In genomic region chr9:95773061-95773433, GRCh38 we compare ENCODE assay signal across 14 cellular contexts.
DNase-seq lines count a peak whose midpoint lies in the region; ATAC-seq and TF ChIP-seq lines count a peak whose summit lies in the region.
"Had no signal": no experiment of that assay in that cellular context is flagged by ENCODE, and none has a peak within 500 bp of the region (broad histone marks: within the 10 kb centered on the region; RNA-seq: fewer than 3 reads in every experiment).

No MANE protein-coding gene starts in this region.

- peaks cover 10% of the 10 kb centered on the region for H3K4me1 Mint-ChIP-seq in activated naive CD8-positive, alpha-beta T cell treated with anti-CD3 and anti-CD28 coated beads, Interleukin-2, amount 50 U/mL, for 24 hours

- ATAC-seq in activated naive CD8-positive, alpha-beta T cell treated with anti-CD3 and anti-CD28 coated beads, Interleukin-2, amount 50 U/mL, for 24 hours = no peak
- ATAC-seq: GM12878 had no signal

- H3K9me3 Mint-ChIP-seq in activated naive CD8-positive, alpha-beta T cell treated with anti-CD3 and anti-CD28 coated beads, Interleukin-2, amount 50 U/mL, for 24 hours = no peaks in the 10 kb centered on the region

- H3K27me3 ChIP-seq in H7 (ENCODE audit: control insufficient read depth, insufficient read depth, low read length) = no peaks in the 10 kb centered on the region; the same call in 1 of the 2 replicates
- H3K27me3 ChIP-seq: adrenal gland had no signal

- POLR2A ChIA-PET in GM10248 (lab: Yijun Ruan, JAX) = no interaction called here

- CTCF ChIA-PET in GM10248 (lab: Yijun Ruan, JAX) = interaction anchor here (1.2 kb wide), 1 partner anchor 16 kb away, joined by 3 read pairs; no protein-coding TSS in a partner anchor

- H3K27me3 Mint-ChIP-seq in activated naive CD8-positive, alpha-beta T cell treated with anti-CD3 and anti-CD28 coated beads, Interleukin-2, amount 50 U/mL, for 24 hours = peaks cover 7% of the 10 kb centered on the region

- H3K4me3 ChIP-seq in H7 (ENCODE audit: insufficient read depth, low read depth, low read length) = no peak overlapping the region
- H3K4me3 ChIP-seq: adrenal gland, GM12878 had no signal

- peak overlapping the region; percentile 73 for H3K27ac Mint-ChIP-seq in activated naive CD8-positive, alpha-beta T cell treated with anti-CD3 and anti-CD28 coated beads, Interleukin-2, amount 50 U/mL, for 24 hours

- peak overlapping the region; percentile 55 for H3K4me3 Mint-ChIP-seq in activated naive CD8-positive, alpha-beta T cell treated with anti-CD3 and anti-CD28 coated beads, Interleukin-2, amount 50 U/mL, for 24 hours

- DNase-seq in H4 (ENCODE audit: low spot score) (peak; percentile 28), iris pigment epithelial cell (ENCODE audit: low read depth) (peak; percentile 74), stromal cell of bone marrow (ENCODE audit: low read depth) (peak; percentile 73), inferior parietal cortex (ENCODE audit: extremely low spot score) (no peak), GM10248 (ENCODE audit: extremely low spot score) (no peak), H7 (no peak), dermis blood vessel endothelial cell (no peak)
- DNase-seq in activated naive CD8-positive, alpha-beta T cell treated with anti-CD3 and anti-CD28 coated beads, Interleukin-2, amount 50 U/mL, for 24 hours = no peak
- DNase-seq: Karpas-422, midbrain, NCI-H2171 treated with DMSO at 0.1 percent for 48 hours, OCI-M1 had no signal

- no peaks in the 10 kb centered on the region for H3K36me3 ChIP-seq in H7 (replicated peaks; ENCODE audit: control insufficient read depth, insufficient read depth, low read length)
- H3K36me3 ChIP-seq: adrenal gland had no signal

- no peak for TF ChIP-seq CTCF in GM10248 (IDR thresholded peaks at IDR 0.05; ENCODE audit: control extremely low read depth, extremely low read depth, low read depth, missing control alignments)

- H3K36me3 Mint-ChIP-seq in activated naive CD8-positive, alpha-beta T cell treated with anti-CD3 and anti-CD28 coated beads, Interleukin-2, amount 50 U/mL, for 24 hours (ENCODE audit: low read depth) = no peaks in the 10 kb centered on the region

Comparison
In these comparisons a context has a peak if more than half of its experiments do, and no peak if none do; other contexts are left out.
1. DNase-seq: peak in H4 (single experiment), iris pigment epithelial cell (single experiment) and stromal cell of bone marrow (single experiment); none in activated naive CD8-positive, alpha-beta T cell treated with anti-CD3 and anti-CD28 coated beads, Interleukin-2, amount 50 U/mL, for 24 hours (single experiment), inferior parietal cortex (single experiment), GM10248 (single experiment), H7 (single experiment) and dermis blood vessel endothelial cell (single experiment).